In the genomic region with DNA sequence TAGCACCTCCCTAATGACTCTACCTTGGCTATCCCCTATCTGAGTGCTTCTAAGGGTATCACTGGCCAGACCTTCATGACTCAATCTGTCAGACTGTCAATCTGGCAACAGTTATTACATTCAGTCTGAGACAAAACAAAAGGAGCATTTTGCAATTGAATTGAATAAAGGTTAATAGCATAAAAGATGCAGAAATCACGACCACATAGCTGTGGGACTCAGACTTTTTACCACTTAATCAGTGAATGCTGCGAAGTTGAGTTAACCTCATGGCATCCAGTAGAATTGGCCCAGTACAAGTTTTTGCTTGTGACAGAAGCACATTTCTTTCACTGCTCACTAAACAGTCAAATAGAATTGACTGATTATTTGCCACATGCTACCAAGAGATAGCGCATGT, we compare ENCODE assay signal across 29 cellular contexts.
"Had no signal": no experiment of that assay in that cellular context is flagged by ENCODE, and none has a peak within 500 bp of the region (broad histone marks: within the 10 kb centered on the region; RNA-seq: fewer than 3 reads in every experiment).

No MANE protein-coding gene starts in this region.

- DNase-seq: stimulated activated CD4-positive, alpha-beta T cell treated with anti-CD3 and anti-CD28 coated beads, Interleukin-2, amount 100 ng/mL, for 48 hours; stimulated activated CD4-positive, alpha-beta T cell treated with anti-CD3 and anti-CD28 coated beads, Interleukin-4, amount 100 ng/mL, for 1 hour; stimulated activated CD4-positive, alpha-beta T cell treated with anti-CD3 and anti-CD28 coated beads, Interleukin-4, amount 100 ng/mL, for 24 hours; stimulated activated CD4-positive, alpha-beta T cell treated with anti-CD3 and anti-CD28 coated beads, Interleukin-4, amount 100 ng/mL, for 4 hours; stimulated activated CD8-positive, alpha-beta memory T cell treated with anti-CD3 and anti-CD28 coated beads, Interleukin-4, amount 100 ng/mL, for 48 hours; stimulated activated naive B cell treated with anti-CD40 and anti-IgM and Interleukin-4, amounts not matched to agents 10 μg/mL and 1 μg/mL and 100 μg/mL, for 72 hours; stimulated activated naive CD4-positive, alpha-beta T cell; stimulated activated naive CD4-positive, alpha-beta T cell treated with Interleukin-2 at 50 U/mL for 16 hours; stimulated activated naive CD8-positive, alpha-beta T cell treated with anti-CD3 and anti-CD28 coated beads, Interleukin-15, amount 100 ng/mL, for 72 hours; stimulated activated naive CD8-positive, alpha-beta T cell treated with anti-CD3 and anti-CD28 coated beads, Interleukin-15, Interleukin-2, amounts not matched to agents 100 U/mL and 50 U/mL, for 24 hours; stomach; substantia nigra; testis; thyroid gland; tibial artery; transverse colon; trophoblast cell; upper lobe of left lung; upper lobe of right lung; uterus had no signal

- H3K27me3 Mint-ChIP-seq: stimulated activated memory B cell treated with anti-CD40 and anti-IgM and Interleukin-4, amounts not matched to agents 10 μg/mL and 1 μg/mL and 100 μg/mL, for 72 hours; stimulated activated naive B cell treated with anti-CD40 and anti-IgM and Interleukin-4, amounts not matched to agents 10 μg/mL and 1 μg/mL and 100 μg/mL, for 72 hours; stimulated activated naive CD8-positive, alpha-beta T cell treated with anti-CD3 and anti-CD28 coated beads, Interleukin-15, amount 100 ng/mL, for 72 hours; stimulated activated naive CD8-positive, alpha-beta T cell treated with anti-CD3 and anti-CD28 coated beads, Interleukin-15, Interleukin-2, amounts not matched to agents 100 ng/mL and 50 ng/mL, for 24 hours; type B pancreatic cell had no signal

- H3K36me3 Mint-ChIP-seq: stimulated activated effector memory CD8-positive, alpha-beta T cell treated with anti-CD3 and anti-CD28 coated beads, Interleukin-12 subunit alpha, Interleukin-12 subunit beta, amount 100 ng/mL, for 72 hours; stimulated activated memory B cell treated with anti-CD40 and anti-IgM and Interleukin-4, amounts not matched to agents 10 μg/mL and 1 μg/mL and 100 μg/mL, for 72 hours; stimulated activated naive B cell treated with anti-CD40 and anti-IgM and Interleukin-4, amounts not matched to agents 10 μg/mL and 1 μg/mL and 100 μg/mL, for 72 hours; type B pancreatic cell had no signal

- H3K9me3 ChIP-seq: stomach, testis, thoracic aorta, thyroid gland, tibial artery, tibial nerve, transverse colon, upper lobe of left lung, upper lobe of right lung, uterus, vagina had no signal

- H3K4me1 Mint-ChIP-seq: stimulated activated effector memory CD8-positive, alpha-beta T cell treated with anti-CD3 and anti-CD28 coated beads, Interleukin-12 subunit alpha, Interleukin-12 subunit beta, amount 100 ng/mL, for 72 hours; stimulated activated memory B cell treated with anti-CD40 and anti-IgM and Interleukin-4, amounts not matched to agents 10 μg/mL and 1 μg/mL and 100 μg/mL, for 72 hours; stimulated activated naive B cell treated with anti-CD40 and anti-IgM and Interleukin-4, amounts not matched to agents 10 μg/mL and 1 μg/mL and 100 μg/mL, for 72 hours; stimulated activated naive CD8-positive, alpha-beta T cell treated with anti-CD3 and anti-CD28 coated beads, Interleukin-15, amount 100 ng/mL, for 72 hours had no signal

- FAIRE-seq: urothelium cell line had no signal

- H3K4me3 ChIP-seq: stomach, suprapubic skin, testis, thoracic aorta, thyroid gland, tibial artery, tibial nerve, transverse colon, upper lobe of left lung, upper lobe of right lung, uterus, vagina had no signal

- H3K9me3 Mint-ChIP-seq: stimulated activated naive CD8-positive, alpha-beta T cell treated with anti-CD3 and anti-CD28 coated beads, Interleukin-15, Interleukin-2, amounts not matched to agents 100 ng/mL and 50 ng/mL, for 24 hours; type B pancreatic cell had no signal

- H3K4me3 Mint-ChIP-seq: stimulated activated effector memory CD8-positive, alpha-beta T cell treated with anti-CD3 and anti-CD28 coated beads, Interleukin-12 subunit alpha, Interleukin-12 subunit beta, amount 100 ng/mL, for 72 hours; stimulated activated memory B cell treated with anti-CD40 and anti-IgM and Interleukin-4, amounts not matched to agents 10 μg/mL and 1 μg/mL and 100 μg/mL, for 72 hours; stimulated activated naive B cell treated with anti-CD40 and anti-IgM and Interleukin-4, amounts not matched to agents 10 μg/mL and 1 μg/mL and 100 μg/mL, for 72 hours; stimulated activated naive CD8-positive, alpha-beta T cell treated with anti-CD3 and anti-CD28 coated beads, Interleukin-15, amount 100 ng/mL, for 72 hours; stimulated activated naive CD8-positive, alpha-beta T cell treated with anti-CD3 and anti-CD28 coated beads, Interleukin-15, Interleukin-2, amounts not matched to agents 100 ng/mL and 50 ng/mL, for 24 hours; type B pancreatic cell had no signal

- H3K27ac ChIP-seq: stomach, suprapubic skin, testis, thoracic aorta, thyroid gland, tibial artery, tibial nerve, transverse colon, upper lobe of left lung, upper lobe of right lung, uterus, vagina had no signal

- H3K4me1 ChIP-seq: stomach, suprapubic skin, testis, tibial artery, tibial nerve, transverse colon, upper lobe of left lung, upper lobe of right lung, uterus, vagina had no signal

- ATAC-seq: stimulated activated effector memory CD8-positive, alpha-beta T cell treated with anti-CD3 and anti-CD28 coated beads, Interleukin-12 subunit alpha, Interleukin-12 subunit beta, amount 100 ng/mL, for 72 hours; stimulated activated memory B cell treated with anti-CD40 and anti-IgM and Interleukin-4, amounts not matched to agents 10 μg/mL and 1 μg/mL and 100 μg/mL, for 72 hours; stimulated activated naive B cell treated with anti-CD40 and anti-IgM and Interleukin-4, amounts not matched to agents 10 μg/mL and 1 μg/mL and 100 μg/mL, for 72 hours; stimulated activated naive CD8-positive, alpha-beta T cell treated with anti-CD3 and anti-CD28 coated beads, Interleukin-15, amount 100 ng/mL, for 72 hours; stimulated activated naive CD8-positive, alpha-beta T cell treated with anti-CD3 and anti-CD28 coated beads, Interleukin-15, Interleukin-2, amounts not matched to agents 100 U/mL and 50 U/mL, for 24 hours; upper lobe of right lung had no signal

- H3K27me3 ChIP-seq: stomach, suprapubic skin, testis, thyroid gland, tibial artery, tibial nerve, transverse colon, upper lobe of left lung, upper lobe of right lung, uterus, vagina had no signal

- H3K36me3 ChIP-seq: stomach, suprapubic skin, thoracic aorta, thyroid gland, tibial artery, tibial nerve, transverse colon, upper lobe of left lung, upper lobe of right lung, uterus, vagina had no signal

- H3K27ac Mint-ChIP-seq: stimulated activated effector memory CD8-positive, alpha-beta T cell treated with anti-CD3 and anti-CD28 coated beads, Interleukin-12 subunit alpha, Interleukin-12 subunit beta, amount 100 ng/mL, for 72 hours; stimulated activated memory B cell treated with anti-CD40 and anti-IgM and Interleukin-4, amounts not matched to agents 10 μg/mL and 1 μg/mL and 100 μg/mL, for 72 hours; stimulated activated naive B cell treated with anti-CD40 and anti-IgM and Interleukin-4, amounts not matched to agents 10 μg/mL and 1 μg/mL and 100 μg/mL, for 72 hours; stimulated activated naive CD8-positive, alpha-beta T cell treated with anti-CD3 and anti-CD28 coated beads, Interleukin-15, amount 100 ng/mL, for 72 hours; stimulated activated naive CD8-positive, alpha-beta T cell treated with anti-CD3 and anti-CD28 coated beads, Interleukin-15, Interleukin-2, amounts not matched to agents 100 ng/mL and 50 ng/mL, for 24 hours; type B pancreatic cell had no signal
